1 cellular context compared by ENCODE assay signal in the genomic region with DNA sequence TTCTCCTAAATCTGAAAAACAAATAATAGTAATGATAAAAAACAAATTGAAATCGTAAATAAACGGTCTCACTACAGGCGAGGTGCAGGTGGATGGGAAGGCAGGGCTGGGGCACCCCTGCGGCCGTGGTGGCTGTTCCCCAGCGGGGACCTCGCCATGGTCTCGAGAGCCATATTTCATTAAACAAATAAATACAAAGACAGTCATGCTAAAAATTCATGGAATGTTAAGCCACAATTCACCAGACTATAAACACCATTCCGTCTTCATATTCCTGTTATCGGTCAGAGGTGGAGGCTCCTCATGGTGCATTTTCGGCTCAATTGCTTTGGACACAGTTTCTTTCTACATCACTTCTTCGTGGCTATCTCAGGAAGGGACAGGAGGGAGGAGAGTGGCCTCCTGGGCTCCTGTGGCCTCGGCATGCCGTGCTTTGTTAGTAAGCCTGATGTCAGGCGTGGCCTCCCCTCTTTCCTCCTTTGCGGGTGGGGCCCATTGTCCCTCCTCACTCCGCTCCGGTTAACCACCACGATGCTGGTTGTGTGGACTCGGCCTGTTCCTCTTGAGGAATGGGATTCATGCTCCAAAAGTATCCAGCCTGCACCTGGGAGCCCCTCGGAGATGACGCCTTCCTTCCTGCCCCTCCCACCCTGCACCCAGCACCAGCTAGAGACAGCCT.
TF ChIP-seq lines count a peak whose summit lies in the region.

No MANE protein-coding gene starts in this region.

TF ChIP-seq in IMR-90, 13 proteins besides CTCF, POLR2A, EP300 and RAD21:
- TF ChIP-seq MAZ (IDR thresholded peaks at IDR 0.05; ENCODE audit: borderline replicate concordance, low read depth, low read length) (no peak), BHLHE40 (IDR thresholded peaks at IDR 0.05; ENCODE audit: low read depth, low read length) (peak; percentile 39; the same call in 1 of the 2 replicates)
